ENCODE assay signal across 19 cellular contexts in genomic region chr2:21535826-21536225, GRCh38.
DNase-seq lines count a peak whose midpoint lies in the region; ATAC-seq, FAIRE-seq and TF ChIP-seq lines count a peak whose summit lies in the region.
"Had no signal": no experiment of that assay in that cellular context is flagged by ENCODE, and none has a peak within 500 bp of the region (broad histone marks: within the 10 kb centered on the region; RNA-seq: fewer than 3 reads in every experiment).

No MANE protein-coding gene starts in this region.

- H2BK120ac ChIP-seq in neuronal stem cell (ENCODE audit: low read depth, low read length), result no peak overlapping the region

- ATAC-seq in right lobe of liver (no peak), K562 (no peak)

- H3K4ac ChIP-seq in neuronal stem cell (ENCODE audit: low read length), result no peak overlapping the region

- H3K36me3 ChIP-seq in liver (ENCODE audit: control insufficient read depth in 4 of 4, insufficient read depth in 3 of 4, low read depth in 1 of 4, low read length in 3 of 4) (no peaks in the 10 kb centered on the region), right lobe of liver (no peaks in the 10 kb centered on the region), HEK293 (ENCODE audit: control insufficient read depth in 2 of 2, insufficient read depth in 1 of 2, low read length in 2 of 2) (no peaks in the 10 kb centered on the region), K562 (ENCODE audit: control insufficient read depth, insufficient read depth, low read length) (no peaks in the 10 kb centered on the region), neuronal stem cell (replicated peaks in 1 of 2; ENCODE audit: control insufficient read depth in 2 of 2, insufficient read depth in 2 of 2, low read length in 2 of 2) (no peaks in the 10 kb centered on the region), GM23248 (ENCODE audit: low read depth) (no peaks in the 10 kb centered on the region)
- H3K36me3 ChIP-seq: BE2C had no signal

- peak overlapping the region; percentile 73 for H3K23ac ChIP-seq in neuronal stem cell (ENCODE audit: low read depth, low read length, poor library complexity)

- H2BK12ac ChIP-seq in neuronal stem cell (ENCODE audit: low read length), result no peak overlapping the region

- DNase-seq in right lobe of liver (no peak), K562 (ENCODE audit: extremely low read depth in 1 of 4, low spot score in 3 of 4) (peak in 1 of 4 experiments; percentile 0), neuronal stem cell (ENCODE audit: low spot score) (no peak), GM23248 (no peak), NCI-H2227 (lab: John Stamatoyannopoulos, UW; ENCODE audit: unreplicated experiment) (no peak), NCI-H446 (lab: John Stamatoyannopoulos, UW) (no peak)
- DNase-seq: ACHN; BE2C; CD4-positive, alpha-beta T cell; DMS79; GF-D8; GOT3; H9 had no signal

- H3K9me1 ChIP-seq in K562 (ENCODE audit: control insufficient read depth, insufficient read depth, low read length), result no peaks in the 10 kb centered on the region

- no peaks in the 10 kb centered on the region for H3K9me2 ChIP-seq in GM23248 (ENCODE audit: insufficient read depth)

- no peak for TF ChIP-seq EP300 in K562 (IDR thresholded peaks at IDR 0.05; ENCODE audit: low read length)

- H3K14ac ChIP-seq in neuronal stem cell (ENCODE audit: low read length), result no peak overlapping the region

- H3K4me1 ChIP-seq in liver (ENCODE audit: control insufficient read depth in 4 of 4, insufficient read depth in 4 of 4, low read length in 3 of 4), result no peaks in the 10 kb centered on the region
- no peaks in the 10 kb centered on the region for H3K4me1 ChIP-seq in right lobe of liver
- H3K4me1 ChIP-seq in HEK293 (ENCODE audit: control insufficient read depth, insufficient read depth, low read length), result no peaks in the 10 kb centered on the region
- H3K4me1 ChIP-seq in K562 (replicated peaks in 1 of 2; ENCODE audit: control insufficient read depth in 2 of 2, insufficient read depth in 2 of 2, low read length in 2 of 2), result no peaks in the 10 kb centered on the region
- H3K4me1 ChIP-seq in neuronal stem cell (ENCODE audit: control insufficient read depth in 2 of 2, insufficient read depth in 1 of 2, low read depth in 1 of 2, low read length in 2 of 2), result no peaks in the 10 kb centered on the region
- H3K4me1 ChIP-seq in GM23248 (ENCODE audit: insufficient read depth), result no peaks in the 10 kb centered on the region
- H3K4me1 ChIP-seq: BE2C had no signal

- no peaks in the 10 kb centered on the region for H3F3A ChIP-seq in GM23248 (ENCODE audit: insufficient read depth)

- POLR2A ChIA-PET in HEK293 (lab: Yijun Ruan, JAX) (no interaction called here), K562 (lab: Yijun Ruan, JAX) (no interaction called here)

- no peak overlapping the region for H2BK5ac ChIP-seq in neuronal stem cell (ENCODE audit: low read length)

- no peak overlapping the region for H3K4me2 ChIP-seq in K562 (ENCODE audit: insufficient read depth, low read length)
- H3K4me2 ChIP-seq in neuronal stem cell (ENCODE audit: insufficient read depth, low read length, poor library complexity, severe bottlenecking), result no peak overlapping the region
- no peak overlapping the region for H3K4me2 ChIP-seq in GM23248 (ENCODE audit: unreplicated experiment)
- H3K4me2 ChIP-seq: KMS-11 had no signal

- no peak for TF ChIP-seq RAD21 in liver (IDR thresholded peaks at IDR 0.05)
- TF ChIP-seq RAD21 in K562 (CRISPR knock-in tag; conservative IDR thresholded peaks at IDR 0.05 in 1 of 2, IDR thresholded peaks at IDR 0.05 in 1 of 2), result no peak

- in situ Hi-C loops in K562 (cut with MboI), result no loop called here
- in situ Hi-C loops in GM23248 (cut with MboI), result no loop called here

- no peak overlapping the region for H3K9ac ChIP-seq in liver (ENCODE audit: low read depth in 1 of 2, low read length in 2 of 2)
- H3K9ac ChIP-seq in K562 (ENCODE audit: insufficient read depth in 1 of 2, low read depth in 2 of 2, low read length in 2 of 2), result no peak overlapping the region
- H3K9ac ChIP-seq in neuronal stem cell (ENCODE audit: low read depth, low read length, poor library complexity), result no peak overlapping the region
- H3K9ac ChIP-seq in GM23248, result no peak overlapping the region
- H3K9ac ChIP-seq: KMS-11 had no signal

- H4K8ac ChIP-seq in neuronal stem cell (ENCODE audit: low read depth, low read length), result no peak overlapping the region

- H4K20me1 ChIP-seq in K562 (replicated peaks; ENCODE audit: control insufficient read depth, insufficient read depth, low read length), result no peaks in the 10 kb centered on the region
- no peaks in the 10 kb centered on the region for H4K20me1 ChIP-seq in GM23248 (ENCODE audit: insufficient read depth)

- H3K18ac ChIP-seq in neuronal stem cell (ENCODE audit: low read length), result no peak overlapping the region

- H3K4me3 ChIP-seq in liver (ENCODE audit: low read depth in 1 of 3, low read length in 3 of 3), result peak overlapping the region in 2 of 3 donors; percentile 24 to 27
- H3K4me3 ChIP-seq in right lobe of liver, result no peak overlapping the region
- no peak overlapping the region for H3K4me3 ChIP-seq in HEK293 (ENCODE audit: low read depth, low read length)
- no peak overlapping the region for H3K4me3 ChIP-seq in K562
- no peak overlapping the region for H3K4me3 ChIP-seq in neuronal stem cell (ENCODE audit: low read length in 2 of 2)
- H3K4me3 ChIP-seq in GM23248, result no peak overlapping the region

- peaks cover 5 to 19% (median 7%) of the 10 kb centered on the region in 4 donors for H3K9me3 ChIP-seq in liver (ENCODE audit: control insufficient read depth in 4 of 4, low read length in 3 of 4)
- no peaks in the 10 kb centered on the region for H3K9me3 ChIP-seq in right lobe of liver
- H3K9me3 ChIP-seq in HEK293 (ENCODE audit: control insufficient read depth, insufficient read depth, low read depth, low read length), result no peaks in the 10 kb centered on the region
- H3K9me3 ChIP-seq in K562 (replicated peaks; ENCODE audit: control insufficient read depth, insufficient read depth, low read depth, low read length), result 0 out of 2 replicates have a peak, but pooled peaks cover 1% of the 10 kb centered on the region
- H3K9me3 ChIP-seq in neuronal stem cell (replicated peaks in 1 of 2; ENCODE audit: control insufficient read depth in 2 of 2, insufficient read depth in 1 of 2, low read depth in 1 of 2, low read length in 2 of 2), result peaks cover 7% of the 10 kb centered on the region in 2 donors
- no peaks in the 10 kb centered on the region for H3K9me3 ChIP-seq in GM23248 (ENCODE audit: low read depth)

- 68% methylated on average over 4 of the region's 4 CpGs for WGBS in liver
- WGBS in right lobe of liver (ENCODE audit: insufficient coverage, low coverage, low lambda C conversion rate, missing lambda C conversion rate), result 21% methylated on average over 2 of the region's 4 CpGs
- 0% methylated on average over 2 of the region's 4 CpGs for WGBS in K562 (ENCODE audit: insufficient coverage, low coverage, missing lambda C conversion rate)
- no CpG with 5 or more reads among the region's 4 CpGs for WGBS in neuronal stem cell (ENCODE audit: extremely low coverage in 2 of 2, insufficient read length in 2 of 2, insufficient replicate concordance in 1 of 2), 2 donors
- WGBS in GM23248 (ENCODE audit: low coverage in 1 of 2, low lambda C conversion rate in 2 of 2, missing lambda C conversion rate in 2 of 2), 2 experiments, result 12 to 14% methylated on average over 4 of the region's 4 CpGs

- no peak for TF ChIP-seq POLR2A in right lobe of liver (IDR thresholded peaks at IDR 0.05)
- TF ChIP-seq POLR2A in K562 (conservative IDR thresholded peaks at IDR 0.05), result no peak

- no peak overlapping the region for H2AFZ ChIP-seq in K562 (ENCODE audit: low read depth, low read length)
- no peak overlapping the region for H2AFZ ChIP-seq in neuronal stem cell (ENCODE audit: low read length)
- H2AFZ ChIP-seq in GM23248, result no peak overlapping the region

- no peak overlapping the region for H2BK15ac ChIP-seq in neuronal stem cell (ENCODE audit: low read length)

- no peak overlapping the region for H4K91ac ChIP-seq in neuronal stem cell (ENCODE audit: low read depth, low read length, poor library complexity)

- BruUV-seq in K562 (replicated peaks; lab: Mats Ljungman, UMichigan), result no TSS peak

- FAIRE-seq in K562 (lab: Jason Lieb, UNC), result no peak
- FAIRE-seq: A204.1, GM19239 had no signal

- CTCF ChIA-PET in HEK293 (lab: Yijun Ruan, JAX), result no interaction called here
- CTCF ChIA-PET in K562 (lab: Yijun Ruan, JAX; ENCODE audit: low intra/inter-chr PET ratio), result no interaction called here

- intact Hi-C loops in right lobe of liver (cut with DNase I) (no loop called here), K562 (cut with micrococcal nuclease) (no loop called here)

- H3K27ac ChIP-seq in liver (ENCODE audit: low read depth in 1 of 2, low read length in 2 of 2) (no peak overlapping the region), right lobe of liver (no peak overlapping the region), HEK293 (ENCODE audit: extremely low read depth, low read depth, low read length) (no peak overlapping the region), K562 (ENCODE audit: extremely low read depth, low read depth, low read length) (no peak overlapping the region), neuronal stem cell (replicated peaks; ENCODE audit: low read length) (no peak overlapping the region), GM23248 (no peak overlapping the region)
- H3K27ac ChIP-seq: C4-2B, KMS-11 had no signal

- no peak for TF ChIP-seq CTCF in liver (IDR thresholded peaks at IDR 0.05; ENCODE audit: low read depth, low read length, missing input control)
- TF ChIP-seq CTCF in right lobe of liver (IDR thresholded peaks at IDR 0.05), result no peak
- no peak for TF ChIP-seq CTCF in HEK293 (tag by site-specific recombination; IDR thresholded peaks at IDR 0.05)
- TF ChIP-seq CTCF in K562 (IDR thresholded peaks at IDR 0.05 in 2 of 3, conservative IDR thresholded peaks at IDR 0.05 in 1 of 3; ENCODE audit: insufficient read depth in 2 of 3, low read depth in 1 of 3, low read length in 3 of 3), result no peak

- H3K79me2 ChIP-seq in K562 (ENCODE audit: control insufficient read depth, insufficient read depth, low read length) (no peaks in the 10 kb centered on the region), GM23248 (ENCODE audit: insufficient read depth) (no peaks in the 10 kb centered on the region)

- no peak overlapping the region for H2AK5ac ChIP-seq in neuronal stem cell (ENCODE audit: low read depth, low read length)

- no peaks in the 10 kb centered on the region for H3K79me1 ChIP-seq in neuronal stem cell (ENCODE audit: low read depth, low read length)

- H3K27me3 ChIP-seq in liver (ENCODE audit: control insufficient read depth in 4 of 4, insufficient read depth in 4 of 4, low read length in 3 of 4), result no peaks in the 10 kb centered on the region
- no peaks in the 10 kb centered on the region for H3K27me3 ChIP-seq in right lobe of liver
- H3K27me3 ChIP-seq in K562 (ENCODE audit: control insufficient read depth in 2 of 2, insufficient read depth in 2 of 2, low read length in 2 of 2), result no peaks in the 10 kb centered on the region
- no peaks in the 10 kb centered on the region for H3K27me3 ChIP-seq in neuronal stem cell (ENCODE audit: control insufficient read depth in 3 of 3, insufficient read depth in 3 of 3, low read depth in 1 of 3, low read length in 3 of 3)
- H3K27me3 ChIP-seq in GM23248 (replicated peaks; ENCODE audit: insufficient read depth), result no peaks in the 10 kb centered on the region
- H3K27me3 ChIP-seq: BE2C had no signal

TF ChIP-seq in liver, 16 proteins besides CTCF, POLR2A, EP300 and RAD21 (continues in another document):
- TF ChIP-seq RXRA (IDR thresholded peaks at IDR 0.05), result no peak

TF ChIP-seq in K562, 482 proteins besides CTCF, POLR2A, EP300 and RAD21 (continues in another document):
- TF ChIP-seq TAF15 (IDR thresholded peaks at IDR 0.05; ENCODE audit: low read depth, low read length), result no peak

Comparison
In these comparisons a context has a peak if more than half of its experiments do, and no peak if none do; other contexts are left out.
1. H3K4me3 ChIP-seq: peak in liver (2 of 3); none in right lobe of liver (0 of 3), HEK293 (single experiment), K562 (single experiment), neuronal stem cell (0 of 2) and GM23248 (single experiment).